ENCODE assay signal across 17 cellular contexts in the genomic region with DNA sequence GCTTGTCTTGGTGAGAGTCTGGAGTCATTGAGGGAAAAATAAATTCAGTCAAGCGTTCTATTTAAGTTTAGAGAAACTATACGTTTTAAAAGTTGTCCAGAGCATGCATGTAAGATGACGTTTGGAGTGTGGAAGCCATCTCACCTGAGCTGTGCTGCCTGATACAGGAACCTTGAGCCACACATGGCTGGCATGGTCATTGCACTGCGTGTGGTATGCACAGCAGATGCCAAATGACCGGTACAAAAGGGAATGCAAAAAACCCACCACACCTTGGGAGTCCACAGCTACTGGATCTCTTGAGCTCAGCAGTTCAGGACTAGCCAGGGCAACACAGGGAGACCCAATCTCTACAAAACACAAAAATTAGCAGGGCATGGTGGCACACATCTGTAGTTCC. TPM values are rescaled to one million over a fixed set of nuclear protein-coding genes. Genes with fewer than 3 reads are reported as not detected.
DNase-seq lines count a peak whose midpoint lies in the region; ATAC-seq and TF ChIP-seq lines count a peak whose summit lies in the region.
"Had no signal": no experiment of that assay in that cellular context is flagged by ENCODE, and none has a peak within 500 bp of the region (broad histone marks: within the 10 kb centered on the region; RNA-seq: fewer than 3 reads in every experiment).

No MANE protein-coding gene starts in this region.

- POLR2A ChIA-PET in CD4-positive, alpha-beta T cell (lab: Charles Lee) = no interaction called here

- H3K79me2 ChIP-seq in neural progenitor cell (ENCODE audit: low read depth) = peaks cover 8% of the 10 kb centered on the region

- H3K27ac Mint-ChIP-seq in CD4-positive, alpha-beta T cell = no peak overlapping the region
- H3K27ac Mint-ChIP-seq in T-helper 17 cell = peak overlapping the region; percentile 61
- H3K27ac Mint-ChIP-seq in neural progenitor cell = no peak overlapping the region
- H3K27ac Mint-ChIP-seq in immature natural killer cell = no peak overlapping the region

- intact Hi-C loops in CD4-positive, alpha-beta T cell (cut with DNase I, micrococcal nuclease) = loop anchor here in 1 of 2 experiments (10.0 kb wide), 2 partner anchors 188 to 538 kb away; partner anchors contain the start of gene GPR148

- no peaks in the 10 kb centered on the region for H3K27me3 ChIP-seq in BLaER1
- H3K27me3 ChIP-seq in CD4-positive, alpha-beta T cell (ENCODE audit: control insufficient read depth, insufficient read depth, low read length) = no peaks in the 10 kb centered on the region
- no peaks in the 10 kb centered on the region for H3K27me3 ChIP-seq in neural progenitor cell
- H3K27me3 ChIP-seq: SJSA1 had no signal

- H3K9ac ChIP-seq in BLaER1 (0 out of 2 replicates have a peak overlapping the region, but pooled peaks have one; percentile 19), neural progenitor cell (no peak overlapping the region)

- ATAC-seq in CD4-positive, alpha-beta T cell (ENCODE audit: poor library complexity) = no peak
- ATAC-seq in T-helper 17 cell (no peak), GM21619 (IDR thresholded peaks at IDR 0.05; ENCODE audit: unreplicated experiment) (no peak)

- H3K9me3 Mint-ChIP-seq in CD4-positive, alpha-beta T cell = no peaks in the 10 kb centered on the region
- H3K9me3 Mint-ChIP-seq in neural progenitor cell (no peaks in the 10 kb centered on the region), immature natural killer cell (no peaks in the 10 kb centered on the region)
- H3K9me3 Mint-ChIP-seq: CD14-positive monocyte had no signal

- CTCF ChIA-PET in CD4-positive, alpha-beta T cell (lab: Charles Lee) = no interaction called here

- H3K4me2 ChIP-seq in BLaER1 (peak overlapping the region; percentile 37), neural progenitor cell (no peak overlapping the region)
- H3K4me2 ChIP-seq: PC-9 had no signal

- H3K27ac ChIP-seq in BLaER1 (0 out of 2 replicates have a peak overlapping the region, but pooled peaks have one; percentile 9), neural progenitor cell (no peak overlapping the region)
- no peak overlapping the region for H3K27ac ChIP-seq in CD4-positive, alpha-beta T cell (ENCODE audit: low read depth, low read length)
- H3K27ac ChIP-seq: PC-9, SJSA1 had no signal

- H3K4me3 ChIP-seq in BLaER1 (no peak overlapping the region), neural progenitor cell (no peak overlapping the region)
- H3K4me3 ChIP-seq: PC-9, SJSA1 had no signal

- H3F3A ChIP-seq in neural progenitor cell (ENCODE audit: low read depth) = peaks cover 12% of the 10 kb centered on the region

- H3K9me3 ChIP-seq in BLaER1 = no peaks in the 10 kb centered on the region
- no peaks in the 10 kb centered on the region for H3K9me3 ChIP-seq in CD4-positive, alpha-beta T cell (ENCODE audit: control insufficient read depth, low read length)
- no peaks in the 10 kb centered on the region for H3K9me3 ChIP-seq in T-helper 17 cell (ENCODE audit: control insufficient read depth, low read length, poor library complexity, severe bottlenecking)
- H3K9me3 ChIP-seq in neural progenitor cell (ENCODE audit: low read depth) = no peaks in the 10 kb centered on the region
- H3K9me3 ChIP-seq: SJSA1 had no signal

- no peak for TF ChIP-seq CTCF in CD4-positive, alpha-beta T cell (IDR thresholded peaks at IDR 0.05)
- no peak for TF ChIP-seq CTCF in neural progenitor cell (IDR thresholded peaks at IDR 0.05)

- H3K36me3 Mint-ChIP-seq in CD4-positive, alpha-beta T cell (ENCODE audit: low read depth) = peaks cover 11% of the 10 kb centered on the region
- H3K36me3 Mint-ChIP-seq in T-helper 17 cell (ENCODE audit: low read depth) = peaks cover 2% of the 10 kb centered on the region
- peaks cover 2% of the 10 kb centered on the region for H3K36me3 Mint-ChIP-seq in neural progenitor cell
- H3K36me3 Mint-ChIP-seq in immature natural killer cell = peaks cover 0 to 3% (median 2%) of the 10 kb centered on the region in 3 donors

- DNase-seq in CD4-positive, alpha-beta T cell = no peak
- DNase-seq in T-helper 17 cell (no peak), neural progenitor cell (ENCODE audit: low spot score) (no peak), immature natural killer cell (no peak), HuH-7.5 (ENCODE audit: low spot score) (no peak)
- DNase-seq: ACHN, AML-193, DMS79 treated with DMSO at 0.1 percent for 48 hours, KG1, NCI-H1417 treated with DMSO at 0.1 percent for 48 hours, NCI-H187 treated with DMSO at 0.1 percent for 48 hours, NCI-H526, PC-9 had no signal

- no peak overlapping the region for H2AFZ ChIP-seq in neural progenitor cell (replicated peaks)
- H2AFZ ChIP-seq: PC-9 had no signal

- H3K4me3 Mint-ChIP-seq in CD4-positive, alpha-beta T cell = peak overlapping the region; percentile 38
- H3K4me3 Mint-ChIP-seq in T-helper 17 cell = no peak overlapping the region
- H3K4me3 Mint-ChIP-seq in neural progenitor cell = peak overlapping the region; percentile 41
- H3K4me3 Mint-ChIP-seq in immature natural killer cell = no peak overlapping the region
- H3K4me3 Mint-ChIP-seq: CD14-positive monocyte had no signal

- H4K20me1 ChIP-seq in BLaER1 (peaks cover 74% of the 10 kb centered on the region), neural progenitor cell (ENCODE audit: low read depth) (no peaks in the 10 kb centered on the region)

- H3K4me1 Mint-ChIP-seq in CD4-positive, alpha-beta T cell (ENCODE audit: low read depth) = peaks cover 10% of the 10 kb centered on the region
- H3K4me1 Mint-ChIP-seq in T-helper 17 cell (peaks cover 10% of the 10 kb centered on the region), neural progenitor cell (peaks cover 13% of the 10 kb centered on the region), immature natural killer cell (peaks cover 11 to 23% of the 10 kb centered on the region in 2 donors)

- H3K4me1 ChIP-seq in BLaER1 (peaks cover 42% of the 10 kb centered on the region), neural progenitor cell (peaks cover 14% of the 10 kb centered on the region)

- H3K27me3 Mint-ChIP-seq in CD4-positive, alpha-beta T cell = no peaks in the 10 kb centered on the region
- no peaks in the 10 kb centered on the region for H3K27me3 Mint-ChIP-seq in T-helper 17 cell
- H3K27me3 Mint-ChIP-seq in neural progenitor cell (ENCODE audit: insufficient read depth, low read depth) = peaks cover 2% of the 10 kb centered on the region
- peaks cover 2 to 6% (median 5%) of the 10 kb centered on the region in 3 donors for H3K27me3 Mint-ChIP-seq in immature natural killer cell (ENCODE audit: low read depth in 3 of 3)

- H3K36me3 ChIP-seq in BLaER1 (peaks cover 64% of the 10 kb centered on the region), neural progenitor cell (no peaks in the 10 kb centered on the region)

RNA-seq across cellular contexts. Expression of gene MZT2B, which starts 4.3 kb away (rescaled TPM):
- 100 to 1,000 TPM; 229 to 254 TPM for total RNA-seq in CD4-positive, alpha-beta T cell
- total RNA-seq in T-helper 17 cell = 100 to 1,000 TPM; 193 to 211 TPM
- total RNA-seq in neural progenitor cell (ENCODE audit: low replicate concordance) = 21.4 and 91.8 TPM in 2 replicates
- polyA plus RNA-seq in immature natural killer cell = 100 to 1,000 TPM; 183 to 199 (median 189) TPM

RNA-seq across cellular contexts. Expression of gene SMPD4, which starts 5.0 kb away (rescaled TPM):
- 10 to 100 TPM; 81.2 to 89.9 TPM for total RNA-seq in CD4-positive, alpha-beta T cell
- total RNA-seq in T-helper 17 cell = 10 to 100 TPM; 67.6 to 83.3 TPM
- total RNA-seq in neural progenitor cell (ENCODE audit: low replicate concordance) = 23.6 and 45.1 TPM in 2 replicates
- 10 to 100 TPM; 15.6 to 39.6 (median 21.2) TPM for polyA plus RNA-seq in immature natural killer cell

RNA-seq across cellular contexts. Expression of gene TUBA3E, which starts 11.8 kb away (rescaled TPM):
- not detected for total RNA-seq in CD4-positive, alpha-beta T cell
- not detected for total RNA-seq in T-helper 17 cell
- total RNA-seq in neural progenitor cell (ENCODE audit: low replicate concordance) = not detected in 2 replicates
- not detected for polyA plus RNA-seq in immature natural killer cell
- total RNA-seq: PC-9, SJSA1 had no signal
- polyA plus RNA-seq: CD14-positive monocyte had no signal

RNA-seq across cellular contexts. Expression of gene CCDC74B, which starts 41.5 kb away (rescaled TPM):
- under 1 TPM; 0.38 to 0.56 TPM for total RNA-seq in CD4-positive, alpha-beta T cell
- total RNA-seq in T-helper 17 cell (under 1 TPM; 0.21 to 0.99 TPM), neural progenitor cell (ENCODE audit: low replicate concordance) (8.8 and 13.8 TPM in 2 replicates)
- polyA plus RNA-seq in immature natural killer cell = under 1 TPM in 1 of 3 donors, not detected in 2; 0.36 TPM
- polyA plus RNA-seq: CD14-positive monocyte had no signal

RNA-seq across cellular contexts. Expression of gene POTEF, which starts 57.4 kb away (rescaled TPM):
- not detected for total RNA-seq in CD4-positive, alpha-beta T cell
- total RNA-seq in T-helper 17 cell = not detected
- total RNA-seq in neural progenitor cell (ENCODE audit: low replicate concordance) = 15.1 and 17.6 TPM in 2 replicates
- polyA plus RNA-seq in immature natural killer cell = not detected
- total RNA-seq: PC-9, SJSA1 had no signal
- polyA plus RNA-seq: CD14-positive monocyte had no signal

Comparison
In these comparisons a context has a peak if more than half of its experiments do, and no peak if none do; other contexts are left out.
1. H3K4me3 Mint-ChIP-seq: peak in CD4-positive, alpha-beta T cell (single experiment) and neural progenitor cell (single experiment); none in T-helper 17 cell (single experiment) and immature natural killer cell (0 of 5).